13 cellular contexts compared by ENCODE assay signal in the genomic region with DNA sequence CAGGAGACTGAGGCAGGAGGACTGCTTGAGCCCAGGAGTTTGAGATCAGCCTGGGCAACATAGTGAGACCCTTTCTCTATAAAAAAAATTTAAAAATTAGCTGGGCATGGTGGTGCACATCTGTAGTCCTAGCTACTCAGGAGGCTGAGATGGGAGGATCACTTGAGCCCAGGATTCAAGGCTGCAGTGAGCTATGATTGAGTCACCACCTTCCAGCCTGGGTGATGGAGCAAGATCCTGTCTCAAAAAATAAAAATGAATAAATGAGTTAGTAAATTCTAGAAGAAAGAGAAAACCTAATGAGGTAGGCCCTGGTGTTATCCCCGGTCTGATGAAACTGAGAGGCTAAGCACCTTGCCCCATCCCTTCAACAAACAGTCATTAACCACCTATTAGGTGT. TPM values are rescaled to one million over a fixed set of nuclear protein-coding genes. Genes with fewer than 3 reads are reported as not detected.
"Had no signal": no experiment of that assay in that cellular context is flagged by ENCODE, and none has a peak within 500 bp of the region (broad histone marks: within the 10 kb centered on the region; RNA-seq: fewer than 3 reads in every experiment).

No MANE protein-coding gene starts in this region.

RNA-seq across cellular contexts. Expression of gene PDZD9, which starts 1.1 kb away (rescaled TPM):
- total RNA-seq: activated CD4-positive, alpha-beta T cell treated with anti-CD3 and anti-CD28 coated beads for 36 hours; activated CD4-positive, alpha-beta T cell treated with anti-CD3 and anti-CD28 coated beads, Interleukin-2, amount 10 ng/mL, durations not matched to agents 7 days and 5 days; activated CD8-positive, alpha-beta T cell treated with anti-CD3 and anti-CD28 coated beads, Interleukin-2, amount 10 ng/mL, durations not matched to agents 7 days and 5 days; activated naive CD8-positive, alpha-beta T cell treated with anti-CD3 and anti-CD28 coated beads, Interleukin-2, amount 10 ng/mL, durations not matched to agents 7 days and 5 days; activated T-helper 2 cell treated with anti-CD3 and anti-CD28 coated beads, Interferon-gamma antibody, Interleukin-2, Interleukin-4, amounts not matched to agents 10 μg/mL and 5 μg/mL and 100 μg/mL, durations not matched to agents 14 hours and 24 hours and 36 hours; ascending aorta; cardiac septum; MCF 10A; NCI-H460; SJCRH30; WTC11 had no signal
- polyA plus RNA-seq: adipose tissue, SK-N-SH had no signal
